Comparison of ENCODE assay signal across 8 cellular contexts in genomic region chr6:136365781-136366354, GRCh38.
DNase-seq lines count a peak whose midpoint lies in the region; ATAC-seq and TF ChIP-seq lines count a peak whose summit lies in the region.

No MANE protein-coding gene starts in this region.

- TF ChIP-seq CTCF in GM10248 (IDR thresholded peaks at IDR 0.05; ENCODE audit: control extremely low read depth, extremely low read depth, low read depth, missing control alignments): no peak

- ATAC-seq in HG03378 (IDR thresholded peaks at IDR 0.05; ENCODE audit: unreplicated experiment): no peak

- DNase-seq in DMS153 treated with DMSO at 0.1 percent for 48 hours (lab: John Stamatoyannopoulos, UW; ENCODE audit: unreplicated experiment): peak; percentile 85
- DNase-seq in NCI-H2196 (lab: John Stamatoyannopoulos, UW; ENCODE audit: unreplicated experiment): peak; percentile 77
- DNase-seq in cerebellar nuclear complex (lab: John Stamatoyannopoulos, UW): peak; percentile 1 to 16
- DNase-seq in pons (ENCODE audit: low spot score): peak; percentile 88
- DNase-seq in NCI-H82 (lab: John Stamatoyannopoulos, UW): no peak
- no peak for DNase-seq in GM10248 (ENCODE audit: extremely low spot score)
- DNase-seq in GM03348 (ENCODE audit: low spot score): no peak

- POLR2A ChIA-PET in GM10248 (lab: Yijun Ruan, JAX): no interaction called here

- CTCF ChIA-PET in GM10248 (lab: Yijun Ruan, JAX): interaction anchor here (1.4 kb wide), 1 partner anchor 30 kb away, joined by 3 read pairs; no protein-coding TSS in a partner anchor

Comparison
In these comparisons a context has a peak if more than half of its experiments do, and no peak if none do; other contexts are left out.
1. DNase-seq: peak in DMS153 treated with DMSO at 0.1 percent for 48 hours (single experiment), NCI-H2196 (single experiment), cerebellar nuclear complex (2 of 2) and pons (single experiment); none in NCI-H82 (single experiment), GM10248 (single experiment) and GM03348 (single experiment).